ENCODE assay signal across 22 cellular contexts in the genomic region with DNA sequence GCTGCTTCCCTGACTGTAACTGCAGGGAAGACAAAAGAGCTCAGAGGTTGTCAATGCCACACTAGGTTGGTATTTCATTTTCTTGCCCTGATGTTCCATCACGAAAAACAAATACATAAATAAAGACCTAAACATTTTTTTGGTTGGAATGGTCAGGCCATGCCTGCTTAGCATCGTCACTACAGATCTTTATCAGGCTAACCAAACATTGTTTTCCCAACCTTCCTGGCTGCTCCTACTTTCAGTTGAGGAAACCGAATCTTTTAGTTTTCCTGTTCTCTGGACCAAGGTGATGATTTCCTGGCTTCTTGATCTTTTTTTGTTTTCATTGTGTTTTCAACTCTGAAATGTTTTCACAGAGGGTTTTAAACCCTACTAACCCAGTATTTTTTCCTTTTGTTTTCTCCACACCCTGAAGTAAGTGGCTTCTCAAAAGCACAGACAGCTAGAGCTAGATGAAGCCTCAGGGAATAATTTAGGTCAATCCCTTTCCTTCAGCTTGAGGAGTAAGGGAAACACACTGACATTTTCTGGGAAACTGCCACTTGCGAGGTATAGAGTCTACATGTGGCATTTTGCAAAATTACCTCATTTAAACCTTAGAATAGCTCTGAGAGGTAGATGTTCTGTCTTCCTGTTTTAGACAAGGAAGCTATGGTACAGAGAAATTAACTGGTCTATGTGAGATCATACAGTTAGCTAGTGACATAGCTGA.
A peak's percentile ranks its signal among the peaks of the same experiment; 100 is the strongest.
DNase-seq lines count a peak whose midpoint lies in the region; ATAC-seq and TF ChIP-seq lines count a peak whose summit lies in the region.
"Had no signal": no experiment of that assay in that cellular context is flagged by ENCODE, and none has a peak within 500 bp of the region (broad histone marks: within the 10 kb centered on the region; RNA-seq: fewer than 3 reads in every experiment).

No MANE protein-coding gene starts in this region.

- H3K4me1 ChIP-seq in parathyroid adenoma = peaks cover 8% of the 10 kb centered on the region
- H3K4me1 ChIP-seq: testis had no signal

- no peak for ATAC-seq in GM18505 (IDR thresholded peaks at IDR 0.05; ENCODE audit: unreplicated experiment)
- ATAC-seq in HG03175 (IDR thresholded peaks at IDR 0.05; ENCODE audit: unreplicated experiment) = no peak
- ATAC-seq: GM23338; stimulated activated effector memory CD8-positive, alpha-beta T cell treated with anti-CD3 and anti-CD28 coated beads, Interleukin-12 subunit alpha, Interleukin-12 subunit beta, amount 100 ng/mL, for 72 hours had no signal

- no peaks in the 10 kb centered on the region for H3K36me3 Mint-ChIP-seq in endothelial cell (ENCODE audit: low read depth, unreplicated experiment)
- H3K36me3 Mint-ChIP-seq: activated CD4-positive, alpha-beta memory T cell treated with anti-CD3 and anti-CD28 coated beads for 36 hours; stimulated activated effector memory CD8-positive, alpha-beta T cell treated with anti-CD3 and anti-CD28 coated beads, Interleukin-12 subunit alpha, Interleukin-12 subunit beta, amount 100 ng/mL, for 72 hours had no signal

- no peak overlapping the region for H3K4me2 ChIP-seq in parathyroid adenoma (ENCODE audit: low read length)
- H3K4me2 ChIP-seq: GM23338 had no signal

- no peaks in the 10 kb centered on the region for H3K27me3 ChIP-seq in parathyroid adenoma (ENCODE audit: control insufficient read depth, insufficient read depth, low read length)
- H3K27me3 ChIP-seq: right atrium auricular region, testis had no signal

- DNase-seq in LNCaP clone FGC (ENCODE audit: low read depth) (peak; percentile 42), endothelial cell (ENCODE audit: low spot score) (no peak), NCI-H1436 (lab: John Stamatoyannopoulos, UW) (no peak), germinal center (ENCODE audit: low spot score) (no peak)
- DNase-seq: activated CD4-positive, alpha-beta memory T cell treated with anti-CD3 and anti-CD28 coated beads for 36 hours; activated T-cell treated with anti-CD3 and anti-CD28 coated beads for 4 hours; GF-D8; head of caudate nucleus; immature natural killer cell; Karpas-422; lower lobe of right lung; NCI-H524 treated with DMSO at 0.1 percent for 48 hours; testis had no signal

- H3K36me3 ChIP-seq in parathyroid adenoma (ENCODE audit: control insufficient read depth, insufficient read depth, low read length) = no peaks in the 10 kb centered on the region
- H3K36me3 ChIP-seq: lower lobe of right lung, right atrium auricular region had no signal

- no peak overlapping the region for H3K9ac ChIP-seq in parathyroid adenoma

- H3K9me3 Mint-ChIP-seq in endothelial cell (ENCODE audit: unreplicated experiment) = no peaks in the 10 kb centered on the region
- H3K9me3 Mint-ChIP-seq: activated CD4-positive, alpha-beta memory T cell treated with anti-CD3 and anti-CD28 coated beads for 36 hours; GM23338; immature natural killer cell; stimulated activated effector memory CD8-positive, alpha-beta T cell treated with anti-CD3 and anti-CD28 coated beads, Interleukin-12 subunit alpha, Interleukin-12 subunit beta, amount 100 ng/mL, for 72 hours; T-helper 2 cell treated with Interferon-gamma antibody and Interleukin-4, amounts not matched to agents 5 μg/mL and 100 μg/mL, for 36 hours had no signal

- H3K27ac Mint-ChIP-seq in endothelial cell (ENCODE audit: unreplicated experiment) = peak overlapping the region; percentile 85
- H3K27ac Mint-ChIP-seq: activated CD4-positive, alpha-beta memory T cell treated with anti-CD3 and anti-CD28 coated beads for 36 hours; GM23338; immature natural killer cell; stimulated activated effector memory CD8-positive, alpha-beta T cell treated with anti-CD3 and anti-CD28 coated beads, Interleukin-12 subunit alpha, Interleukin-12 subunit beta, amount 100 ng/mL, for 72 hours; T-helper 2 cell treated with Interferon-gamma antibody and Interleukin-4, amounts not matched to agents 5 μg/mL and 100 μg/mL, for 36 hours had no signal

- TF ChIP-seq POLR2A in GM18505 (IDR thresholded peaks at IDR 0.05; ENCODE audit: borderline replicate concordance, extremely low read depth, insufficient read depth, insufficient read length) = no peak

- TF ChIP-seq CTCF in C4-2B (conservative IDR thresholded peaks at IDR 0.05) (no peak), LNCaP clone FGC (IDR thresholded peaks at IDR 0.05; ENCODE audit: control insufficient read depth, extremely low read depth, insufficient read depth) (no peak), endothelial cell (IDR thresholded peaks at IDR 0.05; ENCODE audit: unreplicated experiment) (no peak), parathyroid adenoma (IDR thresholded peaks at IDR 0.05) (no peak)

- peaks cover 74% of the 10 kb centered on the region for H3K4me1 Mint-ChIP-seq in endothelial cell (ENCODE audit: unreplicated experiment)
- H3K4me1 Mint-ChIP-seq: immature natural killer cell; stimulated activated effector memory CD8-positive, alpha-beta T cell treated with anti-CD3 and anti-CD28 coated beads, Interleukin-12 subunit alpha, Interleukin-12 subunit beta, amount 100 ng/mL, for 72 hours had no signal

- no peak overlapping the region for H2AFZ ChIP-seq in parathyroid adenoma
- H2AFZ ChIP-seq: GM23338 had no signal

- H3K4me3 ChIP-seq in LNCaP clone FGC (ENCODE audit: low read depth, low read length) (no peak overlapping the region), parathyroid adenoma (ENCODE audit: low read depth, low read length) (no peak overlapping the region)
- H3K4me3 ChIP-seq: GM23338, lower lobe of right lung, right atrium auricular region, SK-N-MC, testis had no signal

- no peaks in the 10 kb centered on the region for H3K79me2 ChIP-seq in parathyroid adenoma

- H3K27ac ChIP-seq in C4-2B (peak overlapping the region; percentile 27; the same call in 1 of the 2 replicates), parathyroid adenoma (peak overlapping the region; percentile 71)
- H3K27ac ChIP-seq: lower lobe of right lung, right atrium auricular region, SK-N-MC, testis had no signal

- peaks cover 5% of the 10 kb centered on the region for H3K27me3 Mint-ChIP-seq in endothelial cell (ENCODE audit: unreplicated experiment)
- H3K27me3 Mint-ChIP-seq: activated CD4-positive, alpha-beta memory T cell treated with anti-CD3 and anti-CD28 coated beads for 36 hours had no signal

- H3K4me3 Mint-ChIP-seq in endothelial cell (ENCODE audit: unreplicated experiment) = peak overlapping the region; percentile 27
- H3K4me3 Mint-ChIP-seq: activated CD4-positive, alpha-beta memory T cell treated with anti-CD3 and anti-CD28 coated beads for 36 hours; GM23338; immature natural killer cell; stimulated activated effector memory CD8-positive, alpha-beta T cell treated with anti-CD3 and anti-CD28 coated beads, Interleukin-12 subunit alpha, Interleukin-12 subunit beta, amount 100 ng/mL, for 72 hours; T-helper 2 cell treated with Interferon-gamma antibody and Interleukin-4, amounts not matched to agents 5 μg/mL and 100 μg/mL, for 36 hours had no signal

- H3K9me3 ChIP-seq in parathyroid adenoma (ENCODE audit: control insufficient read depth, low read length) = no peaks in the 10 kb centered on the region
- H3K9me3 ChIP-seq: lower lobe of right lung, right atrium auricular region, testis had no signal
